ENCODE assay signal across 8 cellular contexts in the genomic region with DNA sequence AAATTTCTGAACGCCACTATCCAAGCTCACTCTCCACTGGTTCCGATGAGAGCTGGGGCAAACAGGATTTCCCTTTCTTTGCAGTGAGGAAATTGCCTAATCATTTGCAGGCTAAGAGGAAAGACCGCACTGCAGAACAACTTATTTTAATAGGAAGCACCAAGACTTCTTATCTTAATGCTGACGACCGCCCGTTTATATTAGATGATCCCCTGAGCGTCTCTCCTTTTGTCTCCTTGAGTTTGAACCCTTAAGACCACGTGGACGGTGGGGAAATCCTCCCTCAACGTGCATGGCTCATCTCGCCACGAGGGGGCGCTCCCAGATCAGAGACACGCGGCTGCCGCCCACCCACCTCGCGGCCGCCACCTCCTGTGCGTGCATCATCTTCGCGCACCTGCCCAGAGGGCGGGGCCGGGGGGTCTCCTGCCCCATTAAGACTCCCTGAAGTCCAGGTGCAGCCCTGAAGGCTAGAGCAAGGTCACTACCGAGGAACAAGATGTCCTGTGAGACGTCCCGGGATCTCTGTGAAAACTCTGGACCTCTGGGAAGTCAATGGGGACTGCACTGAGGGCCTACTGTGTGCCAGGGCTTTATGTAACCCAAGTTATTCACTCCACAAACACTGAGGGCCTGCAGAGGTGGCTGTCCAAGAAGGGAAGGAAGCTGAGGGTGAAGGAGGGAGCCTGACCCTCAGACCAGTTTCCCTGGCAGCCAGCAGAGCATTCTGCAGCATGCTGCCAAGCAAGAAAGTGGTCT. TPM values are rescaled to one million over a fixed set of nuclear protein-coding genes. Genes with fewer than 3 reads are reported as not detected.
DNase-seq lines count a peak whose midpoint lies in the region; ATAC-seq lines count a peak whose summit lies in the region.

No MANE protein-coding gene starts in this region.

- intact Hi-C loops in right cardiac atrium (cut with DNase I), result loop anchor here (2.0 to 10.0 kb wide), 6 partner anchors 139 to 489 kb away; a partner anchor contains a TSS

- H3K4me1 ChIP-seq in right cardiac atrium (ENCODE audit: control insufficient read depth, insufficient read depth, low read length), result no peaks in the 10 kb centered on the region

- H3K27me3 ChIP-seq in right cardiac atrium (ENCODE audit: control insufficient read depth, insufficient read depth), result no peaks in the 10 kb centered on the region

- H3K36me3 Mint-ChIP-seq in T-helper 17 cell (ENCODE audit: low read depth), result peaks cover 8% of the 10 kb centered on the region

- DNase-seq in NCI-H524 (lab: John Stamatoyannopoulos, UW) (peak; percentile 32 to 64), NCI-H524 treated with DMSO at 0.1 percent for 48 hours (lab: John Stamatoyannopoulos, UW) (no peak), NAMALWA (ENCODE audit: low spot score) (peak; percentile 86), T-helper 17 cell (peak; percentile 41 to 73 (median 51)), amniotic epithelial cell (ENCODE audit: low read depth) (peak; percentile 47), right cardiac atrium (peak; percentile 75 to 93 (median 88)), retina (peak; percentile 92)

- WGBS in right cardiac atrium, result 4% methylated on average over 27 of the region's 27 CpGs

- peak overlapping the region; percentile 47 for H3K4me3 Mint-ChIP-seq in T-helper 17 cell

- H3K4me1 Mint-ChIP-seq in T-helper 17 cell, result peaks cover 17% of the 10 kb centered on the region

- no peak overlapping the region for H3K27ac ChIP-seq in right cardiac atrium (ENCODE audit: low read length)

- H3K9me3 ChIP-seq in T-helper 17 cell (ENCODE audit: control insufficient read depth, low read length, poor library complexity, severe bottlenecking) (no peaks in the 10 kb centered on the region), right cardiac atrium (ENCODE audit: control insufficient read depth, low read length) (no peaks in the 10 kb centered on the region)

- peaks cover 70% of the 10 kb centered on the region for H3K27me3 Mint-ChIP-seq in T-helper 17 cell

- ATAC-seq in T-helper 17 cell (peak; percentile 87), right cardiac atrium (peak; percentile 78 to 88), HG03521 (IDR thresholded peaks at IDR 0.05; ENCODE audit: unreplicated experiment) (no peak)

- no peak overlapping the region for H3K4me3 ChIP-seq in right cardiac atrium (ENCODE audit: low read length)

- peak overlapping the region; percentile 79 for H3K27ac Mint-ChIP-seq in T-helper 17 cell

RNA-seq across cellular contexts. Expression of a gene that starts 28.2 kb away (rescaled TPM):
- not detected for total RNA-seq in T-helper 17 cell
- not detected for total RNA-seq in right cardiac atrium
- not detected for polyA plus RNA-seq in right cardiac atrium
